Comparison of ENCODE assay signal across 1 cellular context in the genomic region with DNA sequence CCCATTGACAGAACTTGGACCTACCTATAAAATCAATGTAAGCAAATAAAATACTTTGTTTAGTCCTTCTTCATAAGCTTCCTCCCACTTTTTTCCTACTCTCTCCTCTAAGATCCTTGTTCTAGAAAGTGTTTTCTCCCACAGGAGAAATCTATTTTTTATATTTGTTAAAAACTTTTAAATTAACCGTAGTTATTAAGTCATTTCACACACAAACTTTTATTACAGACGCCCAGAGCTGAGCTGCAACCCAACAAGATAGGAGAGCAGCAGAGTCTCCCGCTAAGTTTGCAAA.
TF ChIP-seq lines count a peak whose summit lies in the region.

No MANE protein-coding gene starts in this region.

TF ChIP-seq in HepG2, 621 proteins besides CTCF, POLR2A, EP300 and RAD21 (continued from another document and continues in another):
- TF ChIP-seq ZNF24 (IDR thresholded peaks at IDR 0.05) (no peak), HDAC2 (CRISPR knock-in tag; IDR thresholded peaks at IDR 0.05) (0 out of 2 replicates have a peak, but pooled peaks have one; percentile 0), PHB2 (IDR thresholded peaks at IDR 0.05; ENCODE audit: partially characterized antibody) (no peak), RBM22 (optimal IDR thresholded peaks at IDR 0.05; ENCODE audit: low read length) (no peak), HNRNPL (IDR thresholded peaks at IDR 0.05; ENCODE audit: low read depth, low read length) (no peak), HIVEP1 (CRISPR knock-in tag; IDR thresholded peaks at IDR 0.05) (no peak), ZNF841 (CRISPR knock-in tag; IDR thresholded peaks at IDR 0.05; ENCODE audit: borderline replicate concordance) (no peak), ZKSCAN8 (CRISPR knock-in tag; IDR thresholded peaks at IDR 0.05; ENCODE audit: borderline replicate concordance) (peak; percentile 55; the same call in 1 of the 2 replicates), KLF9 (CRISPR knock-in tag; IDR thresholded peaks at IDR 0.05; ENCODE audit: low read depth) (no peak), SAP130 (CRISPR knock-in tag; IDR thresholded peaks at IDR 0.05; ENCODE audit: low read depth) (no peak), PAF1 (CRISPR knock-in tag; IDR thresholded peaks at IDR 0.05) (no peak), PITX1 (CRISPR knock-in tag; IDR thresholded peaks at IDR 0.05) (no peak), RFX5 (IDR thresholded peaks at IDR 0.05; ENCODE audit: low read depth, low read length) (no peak), TSC22D2 (CRISPR knock-in tag; IDR thresholded peaks at IDR 0.05; ENCODE audit: borderline replicate concordance) (no peak), ZNF282 (IDR thresholded peaks at IDR 0.05; ENCODE audit: partially characterized antibody) (no peak), SMAD3 (CRISPR knock-in tag; IDR thresholded peaks at IDR 0.05) (0 out of 2 replicates have a peak, but pooled peaks have one; percentile 2), SIX1 (CRISPR knock-in tag; IDR thresholded peaks at IDR 0.05; ENCODE audit: borderline replicate concordance) (no peak), SIX4 (CRISPR knock-in tag; IDR thresholded peaks at IDR 0.05) (no peak), MYNN (CRISPR knock-in tag; IDR thresholded peaks at IDR 0.05; ENCODE audit: low read depth) (no peak), ARNTL (CRISPR knock-in tag; IDR thresholded peaks at IDR 0.05) (no peak), ZNF205 (CRISPR knock-in tag; IDR thresholded peaks at IDR 0.05) (0 out of 2 replicates have a peak, but pooled peaks have one; percentile 1), ZNF260 (CRISPR knock-in tag; IDR thresholded peaks at IDR 0.05; ENCODE audit: borderline replicate concordance, low read depth) (no peak), ZSCAN20 (CRISPR knock-in tag; IDR thresholded peaks at IDR 0.05; ENCODE audit: borderline replicate concordance) (no peak), PHF5A (CRISPR knock-in tag; IDR thresholded peaks at IDR 0.05; ENCODE audit: low read depth, unreplicated experiment) (peak; percentile 18), SUZ12 (IDR thresholded peaks at IDR 0.05; ENCODE audit: low read depth, low read length) (no peak), ZNF235 (CRISPR knock-in tag; IDR thresholded peaks at IDR 0.05; ENCODE audit: borderline replicate concordance) (no peak), ATRX (CRISPR knock-in tag; IDR thresholded peaks at IDR 0.05; ENCODE audit: borderline replicate concordance) (no peak), TCF7 (IDR thresholded peaks at IDR 0.05; ENCODE audit: low read depth) (no peak), RNF2 (conservative IDR thresholded peaks at IDR 0.05; ENCODE audit: low read depth) (no peak), MYC (CRISPR knock-in tag; IDR thresholded peaks at IDR 0.05; ENCODE audit: borderline replicate concordance) (no peak), RELA (CRISPR knock-in tag; IDR thresholded peaks at IDR 0.05) (no peak), ZNF652 (CRISPR knock-in tag; IDR thresholded peaks at IDR 0.05; ENCODE audit: borderline replicate concordance, low read depth) (peak; percentile 2; the same call in 1 of the 2 replicates), GATAD2A (CRISPR knock-in tag; IDR thresholded peaks at IDR 0.05) (no peak; the same call in 1 of the 2 replicates), ZNF768 (CRISPR knock-in tag; IDR thresholded peaks at IDR 0.05) (no peak), SOX6 (IDR thresholded peaks at IDR 0.05) (no peak), SOX6 (CRISPR knock-in tag; IDR thresholded peaks at IDR 0.05) (peak; percentile 45), ZNF101 (CRISPR knock-in tag; IDR thresholded peaks at IDR 0.05; ENCODE audit: borderline replicate concordance, low read depth) (no peak), TRIM24 (CRISPR knock-in tag; IDR thresholded peaks at IDR 0.05) (no peak), ZMYM4 (CRISPR knock-in tag; IDR thresholded peaks at IDR 0.05) (no peak), NFIC (IDR thresholded peaks at IDR 0.05; ENCODE audit: low read length) (0 out of 2 replicates have a peak, but pooled peaks have one; percentile 32), ZNF567 (CRISPR knock-in tag; IDR thresholded peaks at IDR 0.05; ENCODE audit: borderline replicate concordance) (no peak), ZNF441 (CRISPR knock-in tag; IDR thresholded peaks at IDR 0.05; ENCODE audit: borderline replicate concordance) (no peak; the same call in 1 of the 2 replicates), MLLT10 (CRISPR knock-in tag; IDR thresholded peaks at IDR 0.05) (no peak), KAT2B (IDR thresholded peaks at IDR 0.05; ENCODE audit: borderline replicate concordance, low read depth, low read length) (peak; percentile 47; the same call in 1 of the 2 replicates), ZNF496 (CRISPR knock-in tag; IDR thresholded peaks at IDR 0.05; ENCODE audit: insufficient replicate concordance) (no peak), THYN1 (CRISPR knock-in tag; IDR thresholded peaks at IDR 0.05; ENCODE audit: borderline replicate concordance, low read depth) (no peak), ZNF451 (CRISPR knock-in tag; IDR thresholded peaks at IDR 0.05) (0 out of 2 replicates have a peak, but pooled peaks have one; percentile 7), BHLHE40 (IDR thresholded peaks at IDR 0.05; ENCODE audit: low read length) (no peak), ESRRA (CRISPR knock-in tag; IDR thresholded peaks at IDR 0.05; ENCODE audit: low read depth) (no peak), CEBPB (IDR thresholded peaks at IDR 0.05; ENCODE audit: borderline replicate concordance, low read depth, low read length) (no peak), ZNF34 (CRISPR knock-in tag; IDR thresholded peaks at IDR 0.05; ENCODE audit: borderline replicate concordance) (no peak)
- TF ChIP-seq, protein P1, sequence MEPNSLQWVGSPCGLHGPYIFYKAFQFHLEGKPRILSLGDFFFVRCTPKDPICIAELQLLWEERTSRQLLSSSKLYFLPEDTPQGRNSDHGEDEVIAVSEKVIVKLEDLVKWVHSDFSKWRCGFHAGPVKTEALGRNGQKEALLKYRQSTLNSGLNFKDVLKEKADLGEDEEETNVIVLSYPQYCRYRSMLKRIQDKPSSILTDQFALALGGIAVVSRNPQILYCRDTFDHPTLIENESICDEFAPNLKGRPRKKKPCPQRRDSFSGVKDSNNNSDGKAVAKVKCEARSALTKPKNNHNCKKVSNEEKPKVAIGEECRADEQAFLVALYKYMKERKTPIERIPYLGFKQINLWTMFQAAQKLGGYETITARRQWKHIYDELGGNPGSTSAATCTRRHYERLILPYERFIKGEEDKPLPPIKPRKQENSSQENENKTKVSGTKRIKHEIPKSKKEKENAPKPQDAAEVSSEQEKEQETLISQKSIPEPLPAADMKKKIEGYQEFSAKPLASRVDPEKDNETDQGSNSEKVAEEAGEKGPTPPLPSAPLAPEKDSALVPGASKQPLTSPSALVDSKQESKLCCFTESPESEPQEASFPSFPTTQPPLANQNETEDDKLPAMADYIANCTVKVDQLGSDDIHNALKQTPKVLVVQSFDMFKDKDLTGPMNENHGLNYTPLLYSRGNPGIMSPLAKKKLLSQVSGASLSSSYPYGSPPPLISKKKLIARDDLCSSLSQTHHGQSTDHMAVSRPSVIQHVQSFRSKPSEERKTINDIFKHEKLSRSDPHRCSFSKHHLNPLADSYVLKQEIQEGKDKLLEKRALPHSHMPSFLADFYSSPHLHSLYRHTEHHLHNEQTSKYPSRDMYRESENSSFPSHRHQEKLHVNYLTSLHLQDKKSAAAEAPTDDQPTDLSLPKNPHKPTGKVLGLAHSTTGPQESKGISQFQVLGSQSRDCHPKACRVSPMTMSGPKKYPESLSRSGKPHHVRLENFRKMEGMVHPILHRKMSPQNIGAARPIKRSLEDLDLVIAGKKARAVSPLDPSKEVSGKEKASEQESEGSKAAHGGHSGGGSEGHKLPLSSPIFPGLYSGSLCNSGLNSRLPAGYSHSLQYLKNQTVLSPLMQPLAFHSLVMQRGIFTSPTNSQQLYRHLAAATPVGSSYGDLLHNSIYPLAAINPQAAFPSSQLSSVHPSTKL (CRISPR knock-in tag; IDR thresholded peaks at IDR 0.05): no peak
- TF ChIP-seq, protein P2, sequence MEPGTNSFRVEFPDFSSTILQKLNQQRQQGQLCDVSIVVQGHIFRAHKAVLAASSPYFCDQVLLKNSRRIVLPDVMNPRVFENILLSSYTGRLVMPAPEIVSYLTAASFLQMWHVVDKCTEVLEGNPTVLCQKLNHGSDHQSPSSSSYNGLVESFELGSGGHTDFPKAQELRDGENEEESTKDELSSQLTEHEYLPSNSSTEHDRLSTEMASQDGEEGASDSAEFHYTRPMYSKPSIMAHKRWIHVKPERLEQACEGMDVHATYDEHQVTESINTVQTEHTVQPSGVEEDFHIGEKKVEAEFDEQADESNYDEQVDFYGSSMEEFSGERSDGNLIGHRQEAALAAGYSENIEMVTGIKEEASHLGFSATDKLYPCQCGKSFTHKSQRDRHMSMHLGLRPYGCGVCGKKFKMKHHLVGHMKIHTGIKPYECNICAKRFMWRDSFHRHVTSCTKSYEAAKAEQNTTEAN (CRISPR knock-in tag; conservative IDR thresholded peaks at IDR 0.05): no peak
- TF ChIP-seq, protein P3, sequence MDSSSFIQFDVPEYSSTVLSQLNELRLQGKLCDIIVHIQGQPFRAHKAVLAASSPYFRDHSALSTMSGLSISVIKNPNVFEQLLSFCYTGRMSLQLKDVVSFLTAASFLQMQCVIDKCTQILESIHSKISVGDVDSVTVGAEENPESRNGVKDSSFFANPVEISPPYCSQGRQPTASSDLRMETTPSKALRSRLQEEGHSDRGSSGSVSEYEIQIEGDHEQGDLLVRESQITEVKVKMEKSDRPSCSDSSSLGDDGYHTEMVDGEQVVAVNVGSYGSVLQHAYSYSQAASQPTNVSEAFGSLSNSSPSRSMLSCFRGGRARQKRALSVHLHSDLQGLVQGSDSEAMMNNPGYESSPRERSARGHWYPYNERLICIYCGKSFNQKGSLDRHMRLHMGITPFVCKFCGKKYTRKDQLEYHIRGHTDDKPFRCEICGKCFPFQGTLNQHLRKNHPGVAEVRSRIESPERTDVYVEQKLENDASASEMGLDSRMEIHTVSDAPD (CRISPR knock-in tag; IDR thresholded peaks at IDR 0.05): no peak
- TF ChIP-seq, protein P4, sequence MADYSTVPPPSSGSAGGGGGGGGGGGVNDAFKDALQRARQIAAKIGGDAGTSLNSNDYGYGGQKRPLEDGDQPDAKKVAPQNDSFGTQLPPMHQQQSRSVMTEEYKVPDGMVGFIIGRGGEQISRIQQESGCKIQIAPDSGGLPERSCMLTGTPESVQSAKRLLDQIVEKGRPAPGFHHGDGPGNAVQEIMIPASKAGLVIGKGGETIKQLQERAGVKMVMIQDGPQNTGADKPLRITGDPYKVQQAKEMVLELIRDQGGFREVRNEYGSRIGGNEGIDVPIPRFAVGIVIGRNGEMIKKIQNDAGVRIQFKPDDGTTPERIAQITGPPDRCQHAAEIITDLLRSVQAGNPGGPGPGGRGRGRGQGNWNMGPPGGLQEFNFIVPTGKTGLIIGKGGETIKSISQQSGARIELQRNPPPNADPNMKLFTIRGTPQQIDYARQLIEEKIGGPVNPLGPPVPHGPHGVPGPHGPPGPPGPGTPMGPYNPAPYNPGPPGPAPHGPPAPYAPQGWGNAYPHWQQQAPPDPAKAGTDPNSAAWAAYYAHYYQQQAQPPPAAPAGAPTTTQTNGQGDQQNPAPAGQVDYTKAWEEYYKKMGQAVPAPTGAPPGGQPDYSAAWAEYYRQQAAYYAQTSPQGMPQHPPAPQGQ (CRISPR knock-in tag; IDR thresholded peaks at IDR 0.05; ENCODE audit: borderline replicate concordance): no peak
- TF ChIP-seq, protein P5, sequence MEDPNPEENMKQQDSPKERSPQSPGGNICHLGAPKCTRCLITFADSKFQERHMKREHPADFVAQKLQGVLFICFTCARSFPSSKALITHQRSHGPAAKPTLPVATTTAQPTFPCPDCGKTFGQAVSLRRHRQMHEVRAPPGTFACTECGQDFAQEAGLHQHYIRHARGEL (CRISPR knock-in tag; IDR thresholded peaks at IDR 0.05): no peak
- TF ChIP-seq, protein P6, sequence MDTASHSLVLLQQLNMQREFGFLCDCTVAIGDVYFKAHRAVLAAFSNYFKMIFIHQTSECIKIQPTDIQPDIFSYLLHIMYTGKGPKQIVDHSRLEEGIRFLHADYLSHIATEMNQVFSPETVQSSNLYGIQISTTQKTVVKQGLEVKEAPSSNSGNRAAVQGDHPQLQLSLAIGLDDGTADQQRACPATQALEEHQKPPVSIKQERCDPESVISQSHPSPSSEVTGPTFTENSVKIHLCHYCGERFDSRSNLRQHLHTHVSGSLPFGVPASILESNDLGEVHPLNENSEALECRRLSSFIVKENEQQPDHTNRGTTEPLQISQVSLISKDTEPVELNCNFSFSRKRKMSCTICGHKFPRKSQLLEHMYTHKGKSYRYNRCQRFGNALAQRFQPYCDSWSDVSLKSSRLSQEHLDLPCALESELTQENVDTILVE (CRISPR knock-in tag; IDR thresholded peaks at IDR 0.05): no peak
- TF ChIP-seq, protein P7, sequence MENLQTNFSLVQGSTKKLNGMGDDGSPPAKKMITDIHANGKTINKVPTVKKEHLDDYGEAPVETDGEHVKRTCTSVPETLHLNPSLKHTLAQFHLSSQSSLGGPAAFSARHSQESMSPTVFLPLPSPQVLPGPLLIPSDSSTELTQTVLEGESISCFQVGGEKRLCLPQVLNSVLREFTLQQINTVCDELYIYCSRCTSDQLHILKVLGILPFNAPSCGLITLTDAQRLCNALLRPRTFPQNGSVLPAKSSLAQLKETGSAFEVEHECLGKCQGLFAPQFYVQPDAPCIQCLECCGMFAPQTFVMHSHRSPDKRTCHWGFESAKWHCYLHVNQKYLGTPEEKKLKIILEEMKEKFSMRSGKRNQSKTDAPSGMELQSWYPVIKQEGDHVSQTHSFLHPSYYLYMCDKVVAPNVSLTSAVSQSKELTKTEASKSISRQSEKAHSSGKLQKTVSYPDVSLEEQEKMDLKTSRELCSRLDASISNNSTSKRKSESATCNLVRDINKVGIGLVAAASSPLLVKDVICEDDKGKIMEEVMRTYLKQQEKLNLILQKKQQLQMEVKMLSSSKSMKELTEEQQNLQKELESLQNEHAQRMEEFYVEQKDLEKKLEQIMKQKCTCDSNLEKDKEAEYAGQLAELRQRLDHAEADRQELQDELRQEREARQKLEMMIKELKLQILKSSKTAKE (CRISPR knock-in tag; IDR thresholded peaks at IDR 0.05; ENCODE audit: borderline replicate concordance): peak; percentile 51; the same call in 1 of the 2 replicates
- TF ChIP-seq, protein P8, sequence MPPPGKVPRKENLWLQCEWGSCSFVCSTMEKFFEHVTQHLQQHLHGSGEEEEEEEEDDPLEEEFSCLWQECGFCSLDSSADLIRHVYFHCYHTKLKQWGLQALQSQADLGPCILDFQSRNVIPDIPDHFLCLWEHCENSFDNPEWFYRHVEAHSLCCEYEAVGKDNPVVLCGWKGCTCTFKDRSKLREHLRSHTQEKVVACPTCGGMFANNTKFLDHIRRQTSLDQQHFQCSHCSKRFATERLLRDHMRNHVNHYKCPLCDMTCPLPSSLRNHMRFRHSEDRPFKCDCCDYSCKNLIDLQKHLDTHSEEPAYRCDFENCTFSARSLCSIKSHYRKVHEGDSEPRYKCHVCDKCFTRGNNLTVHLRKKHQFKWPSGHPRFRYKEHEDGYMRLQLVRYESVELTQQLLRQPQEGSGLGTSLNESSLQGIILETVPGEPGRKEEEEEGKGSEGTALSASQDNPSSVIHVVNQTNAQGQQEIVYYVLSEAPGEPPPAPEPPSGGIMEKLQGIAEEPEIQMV (CRISPR knock-in tag; IDR thresholded peaks at IDR 0.05; ENCODE audit: low read depth): no peak
